In the genomic region with DNA sequence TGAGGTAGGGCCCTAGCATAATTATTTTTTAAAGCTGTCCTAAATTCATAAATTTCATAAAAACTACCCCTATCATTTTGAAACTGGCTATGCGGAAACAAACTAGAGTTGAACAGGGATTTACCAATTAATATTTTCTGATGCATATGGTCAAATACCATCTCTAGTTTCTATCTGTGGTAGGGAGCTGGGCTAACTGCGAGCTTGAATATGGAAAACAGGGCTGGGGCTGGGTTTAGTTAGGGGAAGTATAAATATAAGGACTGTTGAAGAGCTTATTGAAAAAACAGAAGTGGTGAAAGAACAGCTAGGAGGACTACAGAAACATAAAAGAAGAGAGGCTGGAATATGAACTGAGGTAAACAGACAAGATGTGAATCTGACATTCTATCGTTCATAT, we compare ENCODE assay signal across 1 cellular context.
TF ChIP-seq lines count a peak whose summit lies in the region.

No MANE protein-coding gene starts in this region.

TF ChIP-seq in GM12878, 131 proteins besides CTCF, POLR2A, EP300 and RAD21 (continued from another document):
- TF ChIP-seq, protein P1, sequence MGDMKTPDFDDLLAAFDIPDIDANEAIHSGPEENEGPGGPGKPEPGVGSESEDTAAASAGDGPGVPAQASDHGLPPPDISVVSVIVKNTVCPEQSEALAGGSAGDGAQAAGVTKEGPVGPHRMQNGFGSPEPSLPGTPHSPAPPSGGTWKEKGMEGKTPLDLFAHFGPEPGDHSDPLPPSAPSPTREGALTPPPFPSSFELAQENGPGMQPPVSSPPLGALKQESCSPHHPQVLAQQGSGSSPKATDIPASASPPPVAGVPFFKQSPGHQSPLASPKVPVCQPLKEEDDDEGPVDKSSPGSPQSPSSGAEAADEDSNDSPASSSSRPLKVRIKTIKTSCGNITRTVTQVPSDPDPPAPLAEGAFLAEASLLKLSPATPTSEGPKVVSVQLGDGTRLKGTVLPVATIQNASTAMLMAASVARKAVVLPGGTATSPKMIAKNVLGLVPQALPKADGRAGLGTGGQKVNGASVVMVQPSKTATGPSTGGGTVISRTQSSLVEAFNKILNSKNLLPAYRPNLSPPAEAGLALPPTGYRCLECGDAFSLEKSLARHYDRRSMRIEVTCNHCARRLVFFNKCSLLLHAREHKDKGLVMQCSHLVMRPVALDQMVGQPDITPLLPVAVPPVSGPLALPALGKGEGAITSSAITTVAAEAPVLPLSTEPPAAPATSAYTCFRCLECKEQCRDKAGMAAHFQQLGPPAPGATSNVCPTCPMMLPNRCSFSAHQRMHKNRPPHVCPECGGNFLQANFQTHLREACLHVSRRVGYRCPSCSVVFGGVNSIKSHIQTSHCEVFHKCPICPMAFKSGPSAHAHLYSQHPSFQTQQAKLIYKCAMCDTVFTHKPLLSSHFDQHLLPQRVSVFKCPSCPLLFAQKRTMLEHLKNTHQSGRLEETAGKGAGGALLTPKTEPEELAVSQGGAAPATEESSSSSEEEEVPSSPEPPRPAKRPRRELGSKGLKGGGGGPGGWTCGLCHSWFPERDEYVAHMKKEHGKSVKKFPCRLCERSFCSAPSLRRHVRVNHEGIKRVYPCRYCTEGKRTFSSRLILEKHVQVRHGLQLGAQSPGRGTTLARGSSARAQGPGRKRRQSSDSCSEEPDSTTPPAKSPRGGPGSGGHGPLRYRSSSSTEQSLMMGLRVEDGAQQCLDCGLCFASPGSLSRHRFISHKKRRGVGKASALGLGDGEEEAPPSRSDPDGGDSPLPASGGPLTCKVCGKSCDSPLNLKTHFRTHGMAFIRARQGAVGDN (IDR thresholded peaks at IDR 0.05), result no peak
- TF ChIP-seq IKZF2 (IDR thresholded peaks at IDR 0.05) (peak; percentile 57 to 64; a peak in 3 of 4 replicates), NR2F1 (conservative IDR thresholded peaks at IDR 0.05) (no peak), RUNX3 (IDR thresholded peaks at IDR 0.05; ENCODE audit: low read length) (0 out of 2 replicates have a peak, but pooled peaks have one; percentile 14), MTA2 (IDR thresholded peaks at IDR 0.05; ENCODE audit: low read depth) (peak; percentile 70), IKZF1 (conservative IDR thresholded peaks at IDR 0.05) (peak; percentile 35), HDGF (IDR thresholded peaks at IDR 0.05) (no peak), ZSCAN29 (IDR thresholded peaks at IDR 0.05) (no peak), SPI1 (IDR thresholded peaks at IDR 0.05; ENCODE audit: borderline replicate concordance, insufficient read depth, low read depth, low read length) (peak; percentile 62; the same call in 1 of the 2 replicates)
- TF ChIP-seq, protein P2, sequence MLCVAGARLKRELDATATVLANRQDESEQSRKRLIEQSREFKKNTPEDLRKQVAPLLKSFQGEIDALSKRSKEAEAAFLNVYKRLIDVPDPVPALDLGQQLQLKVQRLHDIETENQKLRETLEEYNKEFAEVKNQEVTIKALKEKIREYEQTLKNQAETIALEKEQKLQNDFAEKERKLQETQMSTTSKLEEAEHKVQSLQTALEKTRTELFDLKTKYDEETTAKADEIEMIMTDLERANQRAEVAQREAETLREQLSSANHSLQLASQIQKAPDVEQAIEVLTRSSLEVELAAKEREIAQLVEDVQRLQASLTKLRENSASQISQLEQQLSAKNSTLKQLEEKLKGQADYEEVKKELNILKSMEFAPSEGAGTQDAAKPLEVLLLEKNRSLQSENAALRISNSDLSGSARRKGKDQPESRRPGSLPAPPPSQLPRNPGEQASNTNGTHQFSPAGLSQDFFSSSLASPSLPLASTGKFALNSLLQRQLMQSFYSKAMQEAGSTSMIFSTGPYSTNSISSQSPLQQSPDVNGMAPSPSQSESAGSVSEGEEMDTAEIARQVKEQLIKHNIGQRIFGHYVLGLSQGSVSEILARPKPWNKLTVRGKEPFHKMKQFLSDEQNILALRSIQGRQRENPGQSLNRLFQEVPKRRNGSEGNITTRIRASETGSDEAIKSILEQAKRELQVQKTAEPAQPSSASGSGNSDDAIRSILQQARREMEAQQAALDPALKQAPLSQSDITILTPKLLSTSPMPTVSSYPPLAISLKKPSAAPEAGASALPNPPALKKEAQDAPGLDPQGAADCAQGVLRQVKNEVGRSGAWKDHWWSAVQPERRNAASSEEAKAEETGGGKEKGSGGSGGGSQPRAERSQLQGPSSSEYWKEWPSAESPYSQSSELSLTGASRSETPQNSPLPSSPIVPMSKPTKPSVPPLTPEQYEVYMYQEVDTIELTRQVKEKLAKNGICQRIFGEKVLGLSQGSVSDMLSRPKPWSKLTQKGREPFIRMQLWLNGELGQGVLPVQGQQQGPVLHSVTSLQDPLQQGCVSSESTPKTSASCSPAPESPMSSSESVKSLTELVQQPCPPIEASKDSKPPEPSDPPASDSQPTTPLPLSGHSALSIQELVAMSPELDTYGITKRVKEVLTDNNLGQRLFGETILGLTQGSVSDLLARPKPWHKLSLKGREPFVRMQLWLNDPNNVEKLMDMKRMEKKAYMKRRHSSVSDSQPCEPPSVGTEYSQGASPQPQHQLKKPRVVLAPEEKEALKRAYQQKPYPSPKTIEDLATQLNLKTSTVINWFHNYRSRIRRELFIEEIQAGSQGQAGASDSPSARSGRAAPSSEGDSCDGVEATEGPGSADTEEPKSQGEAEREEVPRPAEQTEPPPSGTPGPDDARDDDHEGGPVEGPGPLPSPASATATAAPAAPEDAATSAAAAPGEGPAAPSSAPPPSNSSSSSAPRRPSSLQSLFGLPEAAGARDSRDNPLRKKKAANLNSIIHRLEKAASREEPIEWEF (IDR thresholded peaks at IDR 0.05; ENCODE audit: insufficient replicate concordance, low read depth, low read length), result peak; percentile 23
- TF ChIP-seq, protein P3, sequence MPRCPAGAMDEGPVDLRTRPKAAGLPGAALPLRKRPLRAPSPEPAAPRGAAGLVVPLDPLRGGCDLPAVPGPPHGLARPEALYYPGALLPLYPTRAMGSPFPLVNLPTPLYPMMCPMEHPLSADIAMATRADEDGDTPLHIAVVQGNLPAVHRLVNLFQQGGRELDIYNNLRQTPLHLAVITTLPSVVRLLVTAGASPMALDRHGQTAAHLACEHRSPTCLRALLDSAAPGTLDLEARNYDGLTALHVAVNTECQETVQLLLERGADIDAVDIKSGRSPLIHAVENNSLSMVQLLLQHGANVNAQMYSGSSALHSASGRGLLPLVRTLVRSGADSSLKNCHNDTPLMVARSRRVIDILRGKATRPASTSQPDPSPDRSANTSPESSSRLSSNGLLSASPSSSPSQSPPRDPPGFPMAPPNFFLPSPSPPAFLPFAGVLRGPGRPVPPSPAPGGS (IDR thresholded peaks at IDR 0.05; ENCODE audit: borderline replicate concordance, insufficient read depth, low read depth, low read length, poor library complexity, severe bottlenecking), result no peak
- TF ChIP-seq, protein P4, sequence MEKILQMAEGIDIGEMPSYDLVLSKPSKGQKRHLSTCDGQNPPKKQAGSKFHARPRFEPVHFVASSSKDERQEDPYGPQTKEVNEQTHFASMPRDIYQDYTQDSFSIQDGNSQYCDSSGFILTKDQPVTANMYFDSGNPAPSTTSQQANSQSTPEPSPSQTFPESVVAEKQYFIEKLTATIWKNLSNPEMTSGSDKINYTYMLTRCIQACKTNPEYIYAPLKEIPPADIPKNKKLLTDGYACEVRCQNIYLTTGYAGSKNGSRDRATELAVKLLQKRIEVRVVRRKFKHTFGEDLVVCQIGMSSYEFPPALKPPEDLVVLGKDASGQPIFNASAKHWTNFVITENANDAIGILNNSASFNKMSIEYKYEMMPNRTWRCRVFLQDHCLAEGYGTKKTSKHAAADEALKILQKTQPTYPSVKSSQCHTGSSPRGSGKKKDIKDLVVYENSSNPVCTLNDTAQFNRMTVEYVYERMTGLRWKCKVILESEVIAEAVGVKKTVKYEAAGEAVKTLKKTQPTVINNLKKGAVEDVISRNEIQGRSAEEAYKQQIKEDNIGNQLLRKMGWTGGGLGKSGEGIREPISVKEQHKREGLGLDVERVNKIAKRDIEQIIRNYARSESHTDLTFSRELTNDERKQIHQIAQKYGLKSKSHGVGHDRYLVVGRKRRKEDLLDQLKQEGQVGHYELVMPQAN (conservative IDR thresholded peaks at IDR 0.05), result no peak
